In genomic region chr4:184474261-184475095, GRCh38 we compare ENCODE assay signal across 8 cellular contexts.
DNase-seq lines count a peak whose midpoint lies in the region; ATAC-seq lines count a peak whose summit lies in the region.

TSS of gene IRF2 (minus strand) at chr4:184474550. CDS start at chr4:184429064, 45,486 bp downstream.

- peak; percentile 63 for ATAC-seq in GM21528 (IDR thresholded peaks at IDR 0.05; ENCODE audit: low FRiP score, unreplicated experiment)

- DNase-seq in DMS 273 (lab: John Stamatoyannopoulos, UW; ENCODE audit: unreplicated experiment) = peak; percentile 93
- peak; percentile 68 for DNase-seq in HuH-7.5 (ENCODE audit: low spot score)
- peak; percentile 99 for DNase-seq in OCI-M1 (lab: John Stamatoyannopoulos, UW)
- DNase-seq in activated T-cell treated with anti-CD3 and anti-CD28 coated beads for 24 hours (ENCODE audit: low read depth) = peak; percentile 92
- peak; percentile 95 for DNase-seq in epidermal melanocyte (ENCODE audit: insufficient read length, low spot score)
- DNase-seq in middle frontal gyrus (ENCODE audit: extremely low spot score, low spot score) = peak; percentile 88
- peak; percentile 88 to 94 for DNase-seq in stimulated activated CD8-positive, alpha-beta memory T cell treated with anti-CD3 and anti-CD28 coated beads, Interleukin-2, amount 100 ng/mL, for 1 hour (ENCODE audit: low read depth in 2 of 2)

Comparison
In these comparisons a context has a peak if more than half of its experiments do, and no peak if none do; other contexts are left out.
1. Peak in every context shown above with its lines: DNase-seq and ATAC-seq.